In genomic region chr22:20786048-20786447, GRCh38 we compare ENCODE assay signal across 29 cellular contexts. TPM values are rescaled to one million over a fixed set of nuclear protein-coding genes. Genes with fewer than 3 reads are reported as not detected.
"Had no signal": no experiment of that assay in that cellular context is flagged by ENCODE, and none has a peak within 500 bp of the region (broad histone marks: within the 10 kb centered on the region; RNA-seq: fewer than 3 reads in every experiment).

No MANE protein-coding gene starts in this region.

- DNase-seq: cerebellar nuclear complex; effector memory CD8-positive, alpha-beta T cell; esophagus squamous epithelium; foreskin fibroblast; glutamatergic neuron; lower lobe of right lung; mesenchymal stem cell; midbrain; occipital lobe; sigmoid colon; stimulated activated CD4-positive, alpha-beta T cell treated with anti-CD3 and anti-CD28 coated beads, Interleukin-2, amount 100 ng/mL, for 24 hours; stimulated activated CD4-positive, alpha-beta T cell treated with anti-CD3 and anti-CD28 coated beads, Interleukin-4, amount 100 ng/mL, for 4 hours; stimulated activated naive CD4-positive, alpha-beta T cell; stomach; substantia nigra; transverse colon had no signal

- H3K4me3 Mint-ChIP-seq: dendritic cell treated with granulocyte-macrophage colony-stimulating factor and Interleukin-4, amounts not matched to agents 40 ng/mL and 50 ng/mL, for 4 days; effector memory CD8-positive, alpha-beta T cell; natural killer cell treated with Interleukin-12 subunit alpha and Interleukin-12 subunit beta and Interleukin-15 and Interleukin-18, amount 100 ng/mL, for 72 hours; neural progenitor cell had no signal

- H3K27me3 ChIP-seq: esophagus squamous epithelium, gastroesophageal sphincter, hepatocyte, neural progenitor cell, pancreas, sigmoid colon, stomach, transverse colon had no signal

- FAIRE-seq: colon, pancreas had no signal

- H3K9me3 Mint-ChIP-seq: dendritic cell treated with granulocyte-macrophage colony-stimulating factor and Interleukin-4, amounts not matched to agents 40 ng/mL and 50 ng/mL, for 4 days; effector memory CD8-positive, alpha-beta T cell; natural killer cell treated with Interleukin-12 subunit alpha and Interleukin-12 subunit beta and Interleukin-15 and Interleukin-18, amount 100 ng/mL, for 72 hours; neural progenitor cell had no signal

- ATAC-seq: effector memory CD8-positive, alpha-beta T cell; gastroesophageal sphincter; lower lobe of right lung; natural killer cell treated with Interleukin-12 subunit alpha and Interleukin-12 subunit beta and Interleukin-15 and Interleukin-18, amount 100 ng/mL, for 72 hours had no signal

- H3K9ac ChIP-seq: neural progenitor cell had no signal

- H3K79me2 ChIP-seq: hepatocyte had no signal

- H3K4me1 Mint-ChIP-seq: neural progenitor cell had no signal

- H3K9me3 ChIP-seq: esophagus squamous epithelium, gastroesophageal sphincter, lower lobe of right lung, pancreas, prostate gland, sigmoid colon, stomach, thoracic aorta, transverse colon had no signal

- H3K4me1 ChIP-seq: esophagus squamous epithelium, gastroesophageal sphincter, lower lobe of right lung, neural progenitor cell, prostate gland, sigmoid colon had no signal

- H3K36me3 ChIP-seq: neural progenitor cell had no signal

- H3K27ac ChIP-seq: esophagus squamous epithelium, gastroesophageal sphincter, hepatocyte, lower lobe of right lung, neural progenitor cell, pancreas, prostate gland, sigmoid colon, skin epidermis, stomach, thoracic aorta, transverse colon had no signal

- H3K27ac Mint-ChIP-seq: dendritic cell treated with granulocyte-macrophage colony-stimulating factor and Interleukin-4, amounts not matched to agents 40 ng/mL and 50 ng/mL, for 4 days; effector memory CD8-positive, alpha-beta T cell; natural killer cell treated with Interleukin-12 subunit alpha and Interleukin-12 subunit beta and Interleukin-15 and Interleukin-18, amount 100 ng/mL, for 72 hours; neural progenitor cell had no signal

- H3K4me3 ChIP-seq: esophagus squamous epithelium, gastroesophageal sphincter, hepatocyte, lower lobe of right lung, neural progenitor cell, pancreas, prostate gland, sigmoid colon, skin epidermis, stomach, thoracic aorta, transverse colon had no signal

- H3K27me3 Mint-ChIP-seq: dendritic cell treated with granulocyte-macrophage colony-stimulating factor and Interleukin-4, amounts not matched to agents 40 ng/mL and 50 ng/mL, for 4 days; effector memory CD8-positive, alpha-beta T cell; natural killer cell treated with Interleukin-12 subunit alpha and Interleukin-12 subunit beta and Interleukin-15 and Interleukin-18, amount 100 ng/mL, for 72 hours had no signal

- H3K4me2 ChIP-seq: hepatocyte, neural progenitor cell had no signal

- H2AFZ ChIP-seq: hepatocyte, neural progenitor cell had no signal

RNA-seq across cellular contexts. Expression of gene SERPIND1, which starts 12.1 kb away (rescaled TPM):
- total RNA-seq: epithelial cell of proximal tubule, kidney epithelial cell, prostate gland, renal cortical epithelial cell, sigmoid colon, thoracic aorta, transverse colon had no signal
